9 cellular contexts compared by ENCODE assay signal in the genomic region with DNA sequence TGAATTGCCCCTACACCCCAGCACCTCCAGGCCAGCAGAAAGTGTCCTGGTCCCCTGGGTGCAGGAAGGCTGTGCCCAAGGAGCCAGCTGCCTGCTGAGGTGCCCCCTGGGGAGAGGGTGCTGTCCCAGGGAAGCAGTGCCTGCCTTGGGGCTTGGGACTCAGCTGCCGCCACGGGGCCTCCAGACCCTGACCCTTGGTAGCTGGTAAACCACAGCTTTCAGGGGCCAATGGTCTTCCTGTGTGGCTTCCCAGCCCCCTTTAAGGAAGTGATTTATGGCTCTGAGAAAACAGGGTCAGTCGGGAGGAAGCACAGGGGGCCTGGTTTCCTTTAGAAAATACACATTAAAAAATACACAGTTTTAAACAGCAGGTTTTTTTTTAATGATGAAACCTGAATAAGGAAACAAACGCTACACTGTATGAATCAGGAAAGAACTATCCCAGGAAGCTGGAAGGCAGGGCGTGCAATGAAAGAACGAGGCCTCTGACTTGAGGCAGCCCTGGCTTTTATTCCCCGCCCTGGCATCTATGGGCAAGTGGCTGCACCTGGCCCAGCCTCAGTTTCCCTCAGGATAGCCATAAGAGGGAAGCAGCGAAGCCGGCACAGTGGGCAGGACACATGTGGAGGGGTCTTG. TPM values are rescaled to one million over a fixed set of nuclear protein-coding genes. Genes with fewer than 3 reads are reported as not detected.
DNase-seq lines count a peak whose midpoint lies in the region; ATAC-seq and TF ChIP-seq lines count a peak whose summit lies in the region.
"Had no signal": no experiment of that assay in that cellular context is flagged by ENCODE, and none has a peak within 500 bp of the region (broad histone marks: within the 10 kb centered on the region; RNA-seq: fewer than 3 reads in every experiment).

No MANE protein-coding gene starts in this region.

- no peaks in the 10 kb centered on the region for H3K36me3 ChIP-seq in spleen

- H3K4me1 ChIP-seq in right cardiac atrium (ENCODE audit: control insufficient read depth, insufficient read depth, low read length) (peaks cover 22% of the 10 kb centered on the region), spleen (peaks cover 7 to 40% (median 26%) of the 10 kb centered on the region in 6 donors)

- TF ChIP-seq CTCF in HFF-Myc (IDR thresholded peaks at IDR 0.05; ENCODE audit: low read depth, low read length, missing control alignments) (no peak), spleen (IDR thresholded peaks at IDR 0.05 in 8 of 11, conservative IDR thresholded peaks at IDR 0.05 in 3 of 11) (no peak), GM13976 (IDR thresholded peaks at IDR 0.05; ENCODE audit: borderline replicate concordance, control extremely low read depth, extremely low read depth, insufficient read depth, missing control alignments) (no peak)

- 52% methylated on average over 9 of the region's 9 CpGs for WGBS in right cardiac atrium
- WGBS in spleen, 5 donors, result 10 to 28% (median 17%) methylated on average over 9 of the region's 9 CpGs

- H3K9me3 ChIP-seq in right cardiac atrium (ENCODE audit: control insufficient read depth, low read length) (no peaks in the 10 kb centered on the region), spleen (no peaks in the 10 kb centered on the region)

- in situ Hi-C loops in GM13976 (cut with MboI; ENCODE audit: low sequenced_read_pairs, unreplicated experiment), result no loop called here

- ATAC-seq in right cardiac atrium, result no peak
- ATAC-seq: K562 had no signal

- DNase-seq in HFF-Myc (ENCODE audit: extremely low read depth, low read depth) (peak; percentile 39), amniotic epithelial cell (ENCODE audit: low read depth) (peak; percentile 58), right cardiac atrium (peak in 2 of 3 donors; percentile 46 to 52), spleen (no peak), GM13976 (ENCODE audit: low spot score) (no peak), NCI-H128 (lab: John Stamatoyannopoulos, UW; ENCODE audit: unreplicated experiment) (no peak), SHP77 (lab: John Stamatoyannopoulos, UW) (no peak)
- DNase-seq in effector CD4-positive, alpha-beta T cell, result no peak

- no peak overlapping the region for H3K4me3 ChIP-seq in HFF-Myc (replicated peaks; ENCODE audit: low read depth, low read length)
- no peak overlapping the region for H3K4me3 ChIP-seq in right cardiac atrium (ENCODE audit: low read length)
- no peak overlapping the region for H3K4me3 ChIP-seq in spleen
- H3K4me3 ChIP-seq: K562 had no signal

- TF ChIP-seq POLR2A in spleen (IDR thresholded peaks at IDR 0.05), result no peak

- H3K27me3 ChIP-seq in right cardiac atrium (ENCODE audit: control insufficient read depth, insufficient read depth), result no peaks in the 10 kb centered on the region
- peaks cover 0 to 58% (median 0%) of the 10 kb centered on the region in 7 donors for H3K27me3 ChIP-seq in spleen (replicated peaks in 1 of 7)

- H3K27ac ChIP-seq in right cardiac atrium (ENCODE audit: low read length) (peak overlapping the region; percentile 21), spleen (peak overlapping the region in 5 of 8 donors; percentile 23 to 44 (median 34))

- intact Hi-C loops in right cardiac atrium (cut with DNase I) (loop anchor here in 1 of 4 donors (5.0 kb wide), 1 partner anchor 40 kb away; a partner anchor contains a TSS), spleen (cut with DNase I; ENCODE audit: low total_unique reads) (no loop called here)

RNA-seq across cellular contexts. Expression of a gene that starts 40.6 kb away (rescaled TPM):
- 10 to 100 TPM; 32.5 to 39.1 (median 34.8) TPM for total RNA-seq in right cardiac atrium
- 11.2 TPM for polyA plus RNA-seq in right cardiac atrium
- 10 to 100 TPM in 2 of 7 donors, 1 to 10 TPM in 5; 4.6 to 15.5 (median 6.9) TPM for total RNA-seq in spleen
- 1 to 10 TPM; 1.8 to 2.2 (median 2.2) TPM for polyA plus RNA-seq in spleen

Comparison
In these comparisons a context has a peak if more than half of its experiments do, and no peak if none do; other contexts are left out.
1. DNase-seq: peak in HFF-Myc (single experiment), amniotic epithelial cell (single experiment) and right cardiac atrium (2 of 3); none in spleen (single experiment), GM13976 (single experiment), effector CD4-positive, alpha-beta T cell (single experiment), NCI-H128 (single experiment) and SHP77 (0 of 2).